In genomic region chr10:31744025-31744424, GRCh38 we compare ENCODE assay signal across 30 cellular contexts.
"Had no signal": no experiment of that assay in that cellular context is flagged by ENCODE, and none has a peak within 500 bp of the region (broad histone marks: within the 10 kb centered on the region; RNA-seq: fewer than 3 reads in every experiment).

No MANE protein-coding gene starts in this region.

- ATAC-seq: esophagus mucosa; gastrocnemius medialis; heart left ventricle; left lobe of liver; mucosa of descending colon; naive thymus-derived CD4-positive, alpha-beta T cell; right lobe of liver had no signal

- H3K9ac ChIP-seq: neural progenitor cell, parathyroid adenoma had no signal

- H3K4me1 ChIP-seq: colonic mucosa, parathyroid adenoma, right lobe of liver, testis had no signal

- H2AFZ ChIP-seq: hepatocyte, neural progenitor cell, parathyroid adenoma had no signal

- H3K27ac ChIP-seq: colonic mucosa, gastrocnemius medialis, hepatocyte, neural progenitor cell, parathyroid adenoma, right lobe of liver, testis, tibial artery had no signal

- H3K9me3 Mint-ChIP-seq: endodermal cell, memory B cell, nephron, type B pancreatic cell had no signal

- H3K27me3 Mint-ChIP-seq: dendritic cell treated with granulocyte-macrophage colony-stimulating factor and Interleukin-4, amounts not matched to agents 40 ng/mL and 50 ng/mL, for 4 days; naive thymus-derived CD4-positive, alpha-beta T cell; progenitor cell of endocrine pancreas; type B pancreatic cell had no signal

- H3K36me3 Mint-ChIP-seq: memory B cell; naive thymus-derived CD4-positive, alpha-beta T cell; neural progenitor cell; type B pancreatic cell had no signal

- H3K4me2 ChIP-seq: hepatocyte, neural progenitor cell, smooth muscle cell had no signal

- H3K79me2 ChIP-seq: hepatocyte, parathyroid adenoma had no signal

- H3K27ac Mint-ChIP-seq: dendritic cell treated with granulocyte-macrophage colony-stimulating factor and Interleukin-4, amounts not matched to agents 40 ng/mL and 50 ng/mL, for 4 days; endodermal cell; memory B cell; neural progenitor cell; progenitor cell of endocrine pancreas; type B pancreatic cell had no signal

- H3K4me3 Mint-ChIP-seq: dendritic cell treated with granulocyte-macrophage colony-stimulating factor and Interleukin-4, amounts not matched to agents 40 ng/mL and 50 ng/mL, for 4 days; endodermal cell; memory B cell; naive thymus-derived CD4-positive, alpha-beta T cell; nephron; neural progenitor cell; type B pancreatic cell had no signal

- DNase-seq: colonic mucosa; effector CD8-positive, alpha-beta T cell; endodermal cell; foreskin fibroblast; gastrocnemius medialis; heart left ventricle; kidney; mucosa of descending colon; naive thymus-derived CD4-positive, alpha-beta T cell; right lobe of liver; stimulated activated CD4-positive, alpha-beta T cell treated with anti-CD3 and anti-CD28 coated beads, Interleukin-12 subunit alpha, Interleukin-12 subunit beta, amount 100 ng/mL, for 4 hours; stimulated activated CD4-positive, alpha-beta T cell treated with anti-CD3 and anti-CD28 coated beads, Interleukin-1b, Interleukin-23, amount 100 ng/mL, for 48 hours; stimulated activated CD4-positive, alpha-beta T cell treated with anti-CD3 and anti-CD28 coated beads, Interleukin-4, amount 100 ng/mL, for 1 hour; stimulated activated CD8-positive, alpha-beta memory T cell treated with anti-CD3 and anti-CD28 coated beads, Interleukin-4, amount 100 ng/mL, for 48 hours; stimulated activated naive CD4-positive, alpha-beta T cell; substantia nigra; testis; tibial artery had no signal

- H3K4me1 Mint-ChIP-seq: endodermal cell had no signal

- H3K4me3 ChIP-seq: colonic mucosa, gastrocnemius medialis, heart left ventricle, hepatocyte, lung, mucosa of descending colon, neural progenitor cell, right lobe of liver, smooth muscle cell, testis, tibial artery had no signal

- H3K9me3 ChIP-seq: colonic mucosa, gastrocnemius medialis, heart left ventricle, mucosa of descending colon, right lobe of liver, testis, tibial artery had no signal

- H3K36me3 ChIP-seq: colonic mucosa, gastrocnemius medialis, heart left ventricle, neural progenitor cell, right lobe of liver, tibial artery had no signal

- H3K27me3 ChIP-seq: colonic mucosa, gastrocnemius medialis, heart left ventricle, hepatocyte, neural progenitor cell, right lobe of liver, testis, tibial artery had no signal
